ENCODE assay signal across 16 cellular contexts in genomic region chr11:129268371-129268770, GRCh38.
"Had no signal": no experiment of that assay in that cellular context is flagged by ENCODE, and none has a peak within 500 bp of the region (broad histone marks: within the 10 kb centered on the region; RNA-seq: fewer than 3 reads in every experiment).

No MANE protein-coding gene starts in this region.

- H3K9me3 ChIP-seq: suprapubic skin had no signal

- DNase-seq: activated B cell treated with CpG ODN at 0.5 μM for 24 hours; activated CD4-positive, alpha-beta T cell treated with anti-CD3 and anti-CD28 coated beads, Interleukin-2, amount 10 ng/mL, durations not matched to agents 24 days and 14 days; activated gamma-delta T cell treated with Interleukin-2 at 50 U/mL for 16 hours; brain microvascular endothelial cell; cortex of kidney; effector CD4-positive, alpha-beta T cell; foreskin fibroblast; kidney glomerular epithelial cell; mesenchymal stem cell; T-helper 17 cell had no signal

- H3K4me3 ChIP-seq: suprapubic skin had no signal

- ATAC-seq: sciatic nerve, T-helper 17 cell had no signal

- H3K27ac Mint-ChIP-seq: activated B cell treated with CpG ODN at 0.5 μM for 24 hours; activated CD4-positive, alpha-beta T cell treated with anti-CD3 and anti-CD28 coated beads, Interleukin-2, amount 10 ng/mL, durations not matched to agents 24 days and 14 days; activated naive CD8-positive, alpha-beta T cell; stimulated activated naive CD8-positive, alpha-beta T cell treated with anti-CD3 and anti-CD28 coated beads, Interleukin-15, Interleukin-2, amounts not matched to agents 100 ng/mL and 50 ng/mL, for 24 hours; T-helper 17 cell; type B pancreatic cell had no signal

- H3K4me1 Mint-ChIP-seq: central memory CD8-positive, alpha-beta T cell had no signal

- H3K27me3 ChIP-seq: brain microvascular endothelial cell, suprapubic skin had no signal

- H3K36me3 ChIP-seq: brain microvascular endothelial cell, suprapubic skin had no signal

- H3K9me3 Mint-ChIP-seq: activated B cell treated with CpG ODN at 0.5 μM for 24 hours; activated CD4-positive, alpha-beta T cell treated with anti-CD3 and anti-CD28 coated beads, Interleukin-2, amount 10 ng/mL, durations not matched to agents 24 days and 14 days; stimulated activated naive CD8-positive, alpha-beta T cell treated with anti-CD3 and anti-CD28 coated beads, Interleukin-15, Interleukin-2, amounts not matched to agents 100 ng/mL and 50 ng/mL, for 24 hours; type B pancreatic cell had no signal

- H3K4me3 Mint-ChIP-seq: activated B cell treated with CpG ODN at 0.5 μM for 24 hours; activated CD4-positive, alpha-beta T cell treated with anti-CD3 and anti-CD28 coated beads, Interleukin-2, amount 10 ng/mL, durations not matched to agents 24 days and 14 days; activated naive CD8-positive, alpha-beta T cell; central memory CD8-positive, alpha-beta T cell; stimulated activated naive CD8-positive, alpha-beta T cell treated with anti-CD3 and anti-CD28 coated beads, Interleukin-15, Interleukin-2, amounts not matched to agents 100 ng/mL and 50 ng/mL, for 24 hours; T-helper 17 cell; type B pancreatic cell had no signal

- H3K4me1 ChIP-seq: suprapubic skin had no signal

- H3K27ac ChIP-seq: brain microvascular endothelial cell, suprapubic skin had no signal

- H3K27me3 Mint-ChIP-seq: activated naive CD8-positive, alpha-beta T cell; stimulated activated naive CD8-positive, alpha-beta T cell treated with anti-CD3 and anti-CD28 coated beads, Interleukin-15, Interleukin-2, amounts not matched to agents 100 ng/mL and 50 ng/mL, for 24 hours; type B pancreatic cell had no signal
